In genomic region chr10:30970760-30971460, GRCh38 we compare ENCODE assay signal across 24 cellular contexts.
DNase-seq lines count a peak whose midpoint lies in the region; ATAC-seq, FAIRE-seq and TF ChIP-seq lines count a peak whose summit lies in the region.
"Had no signal": no experiment of that assay in that cellular context is flagged by ENCODE, and none has a peak within 500 bp of the region (broad histone marks: within the 10 kb centered on the region; RNA-seq: fewer than 3 reads in every experiment).

No MANE protein-coding gene starts in this region.

- H3K79me2 ChIP-seq in HepG2 (ENCODE audit: insufficient read depth, low read length) = no peaks in the 10 kb centered on the region

- H3K4me2 ChIP-seq in HepG2 (ENCODE audit: low read depth, low read length) = no peak overlapping the region

- H3K9ac ChIP-seq in HepG2 (ENCODE audit: insufficient read depth, low read depth, low read length) = no peak overlapping the region

- TF ChIP-seq RAD21 in HepG2 (CRISPR knock-in tag; IDR thresholded peaks at IDR 0.05) = no peak

- no peaks in the 10 kb centered on the region for H3K36me3 Mint-ChIP-seq in nephron progenitor cell (ENCODE audit: low read depth)
- H3K36me3 Mint-ChIP-seq in activated T-cell treated with anti-CD3 and anti-CD28 coated beads, Interleukin-2, amount 50 U/mL, for 72 hours (ENCODE audit: insufficient read depth in 2 of 2) = no peaks in the 10 kb centered on the region
- H3K36me3 Mint-ChIP-seq: brain had no signal

- no peaks in the 10 kb centered on the region for H3K36me3 ChIP-seq in HepG2 (replicated peaks in 1 of 2; ENCODE audit: control insufficient read depth in 1 of 2, insufficient read depth in 2 of 2, low read length in 2 of 2)
- H3K36me3 ChIP-seq: prostate gland, SJSA1, transverse colon had no signal

- no peak overlapping the region for H3K4me3 Mint-ChIP-seq in nephron progenitor cell
- H3K4me3 Mint-ChIP-seq in activated T-cell treated with anti-CD3 and anti-CD28 coated beads, Interleukin-2, amount 50 U/mL, for 72 hours = no peak overlapping the region
- H3K4me3 Mint-ChIP-seq: activated B cell treated with CpG ODN at 0.5 μM for 24 hours; activated CD8-positive, alpha-beta T cell treated with anti-CD3 and anti-CD28 coated beads for 36 hours; activated naive CD8-positive, alpha-beta T cell; activated T-cell treated with anti-CD3 and anti-CD28 coated beads, Interleukin-2, amount 50 U/mL, for 4 hours; brain; neural crest cell; stimulated activated memory B cell treated with anti-CD40 and anti-IgM and Interleukin-4, amounts not matched to agents 10 μg/mL and 1 μg/mL and 100 μg/mL, for 72 hours had no signal

- no peaks in the 10 kb centered on the region for H4K20me1 ChIP-seq in HepG2 (ENCODE audit: insufficient read depth, low read length)

- H3K4me3 ChIP-seq in fibroblast of mammary gland (ENCODE audit: control insufficient read depth, low read depth, low read length) = no peak overlapping the region
- H3K4me3 ChIP-seq in HepG2 (replicated peaks in 1 of 3; ENCODE audit: insufficient read depth in 1 of 3, low read depth in 2 of 3, low read length in 3 of 3) = no peak overlapping the region
- H3K4me3 ChIP-seq: prostate gland, SJSA1, transverse colon had no signal

- in situ Hi-C loops in HepG2 (cut with HindIII; ENCODE audit: extremely low pct_ligation_motif_present, low pct_unique_long_range_greater_than_20kb) = no loop called here

- intact Hi-C loops in HepG2 (cut with micrococcal nuclease; ENCODE audit: unreplicated experiment) = no loop called here

- no peaks in the 10 kb centered on the region for H3K9me3 Mint-ChIP-seq in nephron progenitor cell
- no peaks in the 10 kb centered on the region for H3K9me3 Mint-ChIP-seq in activated T-cell treated with anti-CD3 and anti-CD28 coated beads, Interleukin-2, amount 50 U/mL, for 72 hours
- H3K9me3 Mint-ChIP-seq: activated B cell treated with CpG ODN at 0.5 μM for 24 hours; activated CD8-positive, alpha-beta T cell treated with anti-CD3 and anti-CD28 coated beads for 36 hours; activated T-cell treated with anti-CD3 and anti-CD28 coated beads, Interleukin-2, amount 50 U/mL, for 4 hours; brain; neural crest cell; stimulated activated memory B cell treated with anti-CD40 and anti-IgM and Interleukin-4, amounts not matched to agents 10 μg/mL and 1 μg/mL and 100 μg/mL, for 72 hours had no signal

- no peak for TF ChIP-seq CTCF in fibroblast of mammary gland (conservative IDR thresholded peaks at IDR 0.05; ENCODE audit: control insufficient read depth, insufficient read depth, low read depth, low read length)
- no peak for TF ChIP-seq CTCF in nephron progenitor cell (IDR thresholded peaks at IDR 0.05)
- no peak for TF ChIP-seq CTCF in HepG2 (CRISPR knock-in tag; IDR thresholded peaks at IDR 0.05)

- H3K27me3 ChIP-seq in HepG2 (ENCODE audit: control insufficient read depth in 1 of 2, insufficient read depth in 2 of 2, low read length in 2 of 2) = no peaks in the 10 kb centered on the region
- H3K27me3 ChIP-seq: SJSA1, transverse colon had no signal

- no peak for ATAC-seq in HepG2
- ATAC-seq in activated T-cell treated with anti-CD3 and anti-CD28 coated beads, Interleukin-2, amount 50 U/mL, for 72 hours (replicated peaks in 1 of 2) = no peak
- ATAC-seq: activated CD8-positive, alpha-beta T cell treated with anti-CD3 and anti-CD28 coated beads for 36 hours; activated T-cell treated with anti-CD3 and anti-CD28 coated beads, Interleukin-2, amount 50 U/mL, for 4 hours; HCT116; stimulated activated memory B cell treated with anti-CD40 and anti-IgM and Interleukin-4, amounts not matched to agents 10 μg/mL and 1 μg/mL and 100 μg/mL, for 72 hours had no signal

- BruUV-seq in HepG2 (replicated peaks; lab: Mats Ljungman, UMichigan) = no TSS peak

- H3K27ac Mint-ChIP-seq in nephron progenitor cell = no peak overlapping the region
- no peak overlapping the region for H3K27ac Mint-ChIP-seq in activated T-cell treated with anti-CD3 and anti-CD28 coated beads, Interleukin-2, amount 50 U/mL, for 72 hours
- H3K27ac Mint-ChIP-seq: activated B cell treated with CpG ODN at 0.5 μM for 24 hours; activated CD8-positive, alpha-beta T cell treated with anti-CD3 and anti-CD28 coated beads for 36 hours; activated naive CD8-positive, alpha-beta T cell; stimulated activated memory B cell treated with anti-CD40 and anti-IgM and Interleukin-4, amounts not matched to agents 10 μg/mL and 1 μg/mL and 100 μg/mL, for 72 hours had no signal

- DNase-seq in LHCN-M2 (ENCODE audit: low read depth) (peak; percentile 80), fibroblast of mammary gland (ENCODE audit: low read depth) (peak; percentile 56), iris pigment epithelial cell (ENCODE audit: low read depth) (peak; percentile 50), stromal cell of bone marrow (ENCODE audit: low read depth) (peak; percentile 36), nephron progenitor cell (no peak), amygdala (lab: John Stamatoyannopoulos, UW) (no peak), HepG2 (ENCODE audit: low spot score) (no peak)
- DNase-seq in activated T-cell treated with anti-CD3 and anti-CD28 coated beads, Interleukin-2, amount 50 U/mL, for 72 hours = no peak
- DNase-seq: activated B cell treated with CpG ODN at 0.5 μM for 24 hours; activated CD8-positive, alpha-beta T cell treated with anti-CD3 and anti-CD28 coated beads for 36 hours; activated T-cell treated with anti-CD3 and anti-CD28 coated beads, Interleukin-2, amount 50 U/mL, for 4 hours; AML-193; DMS79; NCI-H146; NCI-H82; transverse colon had no signal

- H3K9me3 ChIP-seq in HepG2 (ENCODE audit: low read length) = no peaks in the 10 kb centered on the region
- H3K9me3 ChIP-seq: prostate gland, SJSA1, transverse colon had no signal

- H3K27me3 Mint-ChIP-seq in nephron progenitor cell (ENCODE audit: low read depth, poor library complexity) = peaks cover 2% of the 10 kb centered on the region
- H3K27me3 Mint-ChIP-seq in activated T-cell treated with anti-CD3 and anti-CD28 coated beads, Interleukin-2, amount 50 U/mL, for 72 hours (ENCODE audit: low read depth) = no peaks in the 10 kb centered on the region
- H3K27me3 Mint-ChIP-seq: activated B cell treated with CpG ODN at 0.5 μM for 24 hours; activated CD8-positive, alpha-beta T cell treated with anti-CD3 and anti-CD28 coated beads for 36 hours; activated naive CD8-positive, alpha-beta T cell; brain; stimulated activated memory B cell treated with anti-CD40 and anti-IgM and Interleukin-4, amounts not matched to agents 10 μg/mL and 1 μg/mL and 100 μg/mL, for 72 hours had no signal

- no peak for TF ChIP-seq EP300 in HepG2 (IDR thresholded peaks at IDR 0.05; ENCODE audit: low read depth in 2 of 2, low read length in 2 of 2)
- TF ChIP-seq EP300 in HepG2 (CRISPR knock-in tag; IDR thresholded peaks at IDR 0.05; ENCODE audit: borderline replicate concordance) = no peak

- TF ChIP-seq POLR2A in HepG2 (IDR thresholded peaks at IDR 0.05; ENCODE audit: insufficient read depth in 1 of 2, low read depth in 2 of 2, low read length in 2 of 2) = no peak

- POLR2A ChIA-PET in HepG2 (lab: Yijun Ruan, JAX) = no interaction called here

- no peak overlapping the region for H3K27ac ChIP-seq in HepG2 (ENCODE audit: extremely low read length, insufficient read depth, low read length)
- H3K27ac ChIP-seq: prostate gland, SJSA1, transverse colon had no signal

- peaks cover 30% of the 10 kb centered on the region for H3K4me1 Mint-ChIP-seq in nephron progenitor cell
- no peaks in the 10 kb centered on the region for H3K4me1 Mint-ChIP-seq in activated T-cell treated with anti-CD3 and anti-CD28 coated beads, Interleukin-2, amount 50 U/mL, for 72 hours (ENCODE audit: low read depth)
- H3K4me1 Mint-ChIP-seq: activated B cell treated with CpG ODN at 0.5 μM for 24 hours had no signal

- CTCF ChIA-PET in HepG2 (lab: Yijun Ruan, JAX; ENCODE audit: low intra/inter-chr PET ratio, low total read pairs) = no interaction called here

- 51% methylated on average over 4 of the region's 4 CpGs for WGBS in HepG2 (ENCODE audit: low lambda C conversion rate)

- no peaks in the 10 kb centered on the region for H3K4me1 ChIP-seq in HepG2 (ENCODE audit: insufficient read depth, low read length)
- H3K4me1 ChIP-seq: prostate gland, SJSA1 had no signal

- H2AFZ ChIP-seq in HepG2 (ENCODE audit: low read length) = no peak overlapping the region

- no peak for FAIRE-seq in HepG2 (lab: Jason Lieb, UNC)
- FAIRE-seq: keratinocyte had no signal

TF ChIP-seq in HepG2, 621 proteins besides CTCF, POLR2A, EP300 and RAD21:
- no peak for TF ChIP-seq MIER2 (CRISPR knock-in tag; IDR thresholded peaks at IDR 0.05)
- no peak for TF ChIP-seq MBD4 (IDR thresholded peaks at IDR 0.05; ENCODE audit: borderline replicate concordance, low read length)
- TF ChIP-seq SIX1 (CRISPR knock-in tag; IDR thresholded peaks at IDR 0.05; ENCODE audit: borderline replicate concordance) = no peak
- no peak for TF ChIP-seq ZSCAN30 (CRISPR knock-in tag; IDR thresholded peaks at IDR 0.05)
- no peak for TF ChIP-seq ZNF367 (CRISPR knock-in tag; IDR thresholded peaks at IDR 0.05; ENCODE audit: borderline replicate concordance)
- TF ChIP-seq ZNF75D (CRISPR knock-in tag; IDR thresholded peaks at IDR 0.05; ENCODE audit: borderline replicate concordance) = no peak
- TF ChIP-seq ZNF563 (CRISPR knock-in tag; IDR thresholded peaks at IDR 0.05) = no peak
- TF ChIP-seq, protein P1, sequence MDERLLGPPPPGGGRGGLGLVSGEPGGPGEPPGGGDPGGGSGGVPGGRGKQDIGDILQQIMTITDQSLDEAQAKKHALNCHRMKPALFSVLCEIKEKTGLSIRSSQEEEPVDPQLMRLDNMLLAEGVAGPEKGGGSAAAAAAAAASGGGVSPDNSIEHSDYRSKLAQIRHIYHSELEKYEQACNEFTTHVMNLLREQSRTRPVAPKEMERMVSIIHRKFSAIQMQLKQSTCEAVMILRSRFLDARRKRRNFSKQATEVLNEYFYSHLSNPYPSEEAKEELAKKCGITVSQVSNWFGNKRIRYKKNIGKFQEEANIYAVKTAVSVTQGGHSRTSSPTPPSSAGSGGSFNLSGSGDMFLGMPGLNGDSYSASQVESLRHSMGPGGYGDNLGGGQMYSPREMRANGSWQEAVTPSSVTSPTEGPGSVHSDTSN (CRISPR knock-in tag; IDR thresholded peaks at IDR 0.05) = no peak
- TF ChIP-seq TEF (CRISPR knock-in tag; IDR thresholded peaks at IDR 0.05) = no peak

Comparison
In these comparisons a context has a peak if more than half of its experiments do, and no peak if none do; other contexts are left out.
1. DNase-seq: peak in LHCN-M2 (single experiment), fibroblast of mammary gland (single experiment), iris pigment epithelial cell (single experiment) and stromal cell of bone marrow (single experiment); none in nephron progenitor cell (single experiment), amygdala (0 of 56), HepG2 (single experiment) and activated T-cell treated with anti-CD3 and anti-CD28 coated beads, Interleukin-2, amount 50 U/mL, for 72 hours (0 of 2).